28 cellular contexts compared by ENCODE assay signal in genomic region chr6:105849741-105850140, GRCh38.
DNase-seq lines count a peak whose midpoint lies in the region; ATAC-seq, FAIRE-seq and TF ChIP-seq lines count a peak whose summit lies in the region.
"Had no signal": no experiment of that assay in that cellular context is flagged by ENCODE, and none has a peak within 500 bp of the region (broad histone marks: within the 10 kb centered on the region; RNA-seq: fewer than 3 reads in every experiment).

No MANE protein-coding gene starts in this region.

- BruUV-seq in Calu3 (replicated peaks; lab: Mats Ljungman, UMichigan), result no TSS peak

- H3K4me1 ChIP-seq in mesenchymal stem cell (ENCODE audit: control insufficient read depth, insufficient read depth, low read depth, low read length), result peaks cover 2% of the 10 kb centered on the region
- H3K4me1 ChIP-seq: pancreas, transverse colon had no signal

- H3K36me3 ChIP-seq in mesenchymal stem cell (ENCODE audit: control insufficient read depth in 1 of 2, insufficient read depth in 2 of 2, low read depth in 1 of 2, low read length in 2 of 2), result no peaks in the 10 kb centered on the region
- H3K36me3 ChIP-seq: heart right ventricle, lower lobe of right lung, pancreas, transverse colon had no signal

- H3K4ac ChIP-seq in mesenchymal stem cell (ENCODE audit: low read depth in 1 of 2, low read length in 2 of 2), result peak overlapping the region in 1 of 2 experiments; percentile 7

- no peaks in the 10 kb centered on the region for H3K9me3 Mint-ChIP-seq in Calu3 (ENCODE audit: low read depth, unreplicated experiment)

- DNase-seq in Calu3, result no peak
- DNase-seq in HTR-8/SVneo (ENCODE audit: insufficient read length, low spot score), result peak; percentile 4
- peak; percentile 38 for DNase-seq in amniotic stem cell (lab: John Stamatoyannopoulos, UW)
- DNase-seq in mesenchymal stem cell, result no peak
- DNase-seq in anterior cingulate cortex (lab: John Stamatoyannopoulos, UW), result no peak
- no peak for DNase-seq in stimulated activated CD4-positive, alpha-beta T cell treated with anti-CD3 and anti-CD28 coated beads, Interleukin-4, amount 100 ng/mL, for 1 hour
- DNase-seq: activated CD8-positive, alpha-beta memory T cell treated with anti-CD3 and anti-CD28 coated beads, Interleukin-2, amount 10 ng/mL, durations not matched to agents 7 days and 5 days; activated T-cell treated with anti-CD3 and anti-CD28 coated beads, Interleukin-2, amount 50 U/mL, for 48 hours; DMS53; effector memory CD4-positive, alpha-beta T cell; foreskin melanocyte; GF-D8; heart right ventricle; lower lobe of right lung; NCI-H1417; NCI-H2081; NCI-H345; pancreas; retina; RPMI8226; stimulated activated CD4-positive, alpha-beta T cell treated with anti-CD3 and anti-CD28 coated beads, Interleukin-2, amount 100 ng/mL, for 48 hours; transverse colon had no signal

- peak overlapping the region; percentile 34 for H3K27ac Mint-ChIP-seq in Calu3 (ENCODE audit: unreplicated experiment)
- H3K27ac Mint-ChIP-seq: activated CD8-positive, alpha-beta memory T cell treated with anti-CD3 and anti-CD28 coated beads, Interleukin-2, amount 10 ng/mL, durations not matched to agents 7 days and 5 days had no signal

- ATAC-seq in HG03354 (IDR thresholded peaks at IDR 0.05; ENCODE audit: poor library complexity, severe bottlenecking, unreplicated experiment), result no peak
- no peak for ATAC-seq in HG02610 (IDR thresholded peaks at IDR 0.05; ENCODE audit: unreplicated experiment)
- ATAC-seq: activated CD8-positive, alpha-beta memory T cell treated with anti-CD3 and anti-CD28 coated beads, Interleukin-2, amount 10 ng/mL, durations not matched to agents 7 days and 5 days; heart right ventricle; lower lobe of right lung; pancreas had no signal

- intact Hi-C loops in Calu3 (cut with micrococcal nuclease; ENCODE audit: unreplicated experiment), result no loop called here

- H3K27ac ChIP-seq in mesenchymal stem cell (ENCODE audit: low read length, poor library complexity, severe bottlenecking), result no peak overlapping the region
- H3K27ac ChIP-seq: lower lobe of right lung, pancreas, transverse colon, VCaP had no signal

- peak overlapping the region in 1 of 2 experiments; percentile 96 for H3K14ac ChIP-seq in mesenchymal stem cell (ENCODE audit: low read length in 2 of 2)

- no peak overlapping the region for H2BK5ac ChIP-seq in mesenchymal stem cell (ENCODE audit: low read depth, low read length, poor library complexity, severe bottlenecking)

- peak overlapping the region; percentile 5 for H4K91ac ChIP-seq in mesenchymal stem cell (ENCODE audit: low read length)

- H4K8ac ChIP-seq in mesenchymal stem cell (ENCODE audit: low read length), result peak overlapping the region; percentile 50

- H3K4me1 Mint-ChIP-seq in Calu3 (ENCODE audit: low read depth, unreplicated experiment), result no peaks in the 10 kb centered on the region
- H3K4me1 Mint-ChIP-seq: activated CD8-positive, alpha-beta memory T cell treated with anti-CD3 and anti-CD28 coated beads, Interleukin-2, amount 10 ng/mL, durations not matched to agents 7 days and 5 days had no signal

- no peak for FAIRE-seq in HTR-8/SVneo (lab: Jason Lieb, UNC)
- FAIRE-seq: bronchial epithelial cell, colon, pancreas had no signal

- no peak for TF ChIP-seq CTCF in Calu3 (IDR thresholded peaks at IDR 0.05; ENCODE audit: unreplicated experiment)

- H2AK5ac ChIP-seq in mesenchymal stem cell (ENCODE audit: low read length, severe bottlenecking), result peak overlapping the region; percentile 54

- no peaks in the 10 kb centered on the region for H3K27me3 Mint-ChIP-seq in Calu3 (ENCODE audit: unreplicated experiment)
- H3K27me3 Mint-ChIP-seq: activated CD8-positive, alpha-beta memory T cell treated with anti-CD3 and anti-CD28 coated beads, Interleukin-2, amount 10 ng/mL, durations not matched to agents 7 days and 5 days had no signal

- CTCF ChIA-PET in Calu3 (lab: Charles Lee), result no interaction called here

- no peak overlapping the region for H3K9ac ChIP-seq in mesenchymal stem cell (ENCODE audit: low read length)

- no peak overlapping the region for H2BK120ac ChIP-seq in mesenchymal stem cell (ENCODE audit: low read depth, low read length)

- peak overlapping the region; percentile 29 for H2AFZ ChIP-seq in mesenchymal stem cell (ENCODE audit: low read depth, low read length)

- no peak overlapping the region for H3K4me3 Mint-ChIP-seq in Calu3 (ENCODE audit: low read depth, unreplicated experiment)
- H3K4me3 Mint-ChIP-seq: activated CD8-positive, alpha-beta memory T cell treated with anti-CD3 and anti-CD28 coated beads, Interleukin-2, amount 10 ng/mL, durations not matched to agents 7 days and 5 days; nephron had no signal

- H3K18ac ChIP-seq in mesenchymal stem cell (ENCODE audit: low read depth in 1 of 2, low read length in 2 of 2), result peak overlapping the region in 1 of 2 experiments; percentile 70

- peak overlapping the region in 1 of 2 experiments; percentile 49 for H2BK12ac ChIP-seq in mesenchymal stem cell (ENCODE audit: low read length in 2 of 2)

- no peaks in the 10 kb centered on the region for H3K36me3 Mint-ChIP-seq in Calu3 (ENCODE audit: insufficient read depth, unreplicated experiment)
- H3K36me3 Mint-ChIP-seq: activated CD8-positive, alpha-beta memory T cell treated with anti-CD3 and anti-CD28 coated beads, Interleukin-2, amount 10 ng/mL, durations not matched to agents 7 days and 5 days had no signal

- H3K23ac ChIP-seq in mesenchymal stem cell (ENCODE audit: low read length in 2 of 2), result peak overlapping the region in 1 of 2 experiments; percentile 2

- no peak overlapping the region for H3K4me2 ChIP-seq in mesenchymal stem cell (ENCODE audit: low read length, poor library complexity, severe bottlenecking)

- no peak overlapping the region for H2BK15ac ChIP-seq in mesenchymal stem cell (ENCODE audit: low read depth, poor library complexity, severe bottlenecking)

- no peaks in the 10 kb centered on the region for H3K9me3 ChIP-seq in mesenchymal stem cell (ENCODE audit: control insufficient read depth, low read length)
- H3K9me3 ChIP-seq: heart right ventricle, lower lobe of right lung, pancreas, transverse colon had no signal

- no peak overlapping the region for H3K4me3 ChIP-seq in mesenchymal stem cell (ENCODE audit: insufficient read depth in 1 of 2, low read depth in 1 of 2, low read length in 2 of 2)
- H3K4me3 ChIP-seq: heart right ventricle, lower lobe of right lung, pancreas, transverse colon had no signal

- 80% methylated on average over 6 of the region's 6 CpGs for WGBS in mesenchymal stem cell

- no peaks in the 10 kb centered on the region for H3K79me1 ChIP-seq in mesenchymal stem cell (replicated peaks; ENCODE audit: low read length, poor library complexity, severe bottlenecking)

- no peaks in the 10 kb centered on the region for H3K27me3 ChIP-seq in mesenchymal stem cell (ENCODE audit: control insufficient read depth in 1 of 2, insufficient read depth in 1 of 2, low read length in 2 of 2)
- H3K27me3 ChIP-seq: heart right ventricle, pancreas, transverse colon had no signal

Comparison
In these comparisons a context has a peak if more than half of its experiments do, and no peak if none do; other contexts are left out.
1. DNase-seq: peak in HTR-8/SVneo (single experiment) and amniotic stem cell (single experiment); none in Calu3 (single experiment), mesenchymal stem cell (single experiment), anterior cingulate cortex (0 of 58) and stimulated activated CD4-positive, alpha-beta T cell treated with anti-CD3 and anti-CD28 coated beads, Interleukin-4, amount 100 ng/mL, for 1 hour (single experiment).